ENCODE assay signal across 8 cellular contexts in genomic region chr14:24115451-24116110, GRCh38. TPM values are rescaled to one million over a fixed set of nuclear protein-coding genes. Genes with fewer than 3 reads are reported as not detected.
A peak's percentile ranks its signal among the peaks of the same experiment; 100 is the strongest.
DNase-seq lines count a peak whose midpoint lies in the region; ATAC-seq, FAIRE-seq and TF ChIP-seq lines count a peak whose summit lies in the region.

No MANE protein-coding gene starts in this region.

- CTCF ChIA-PET in PC-9 (lab: Charles Lee), result interaction anchor here (1.1 kb wide), 1 partner anchor 31 kb away, joined by 4 read pairs; the partner anchor contains the start of genes PSME2 and RNF31

- H4K20me1 ChIP-seq in PC-9 (ENCODE audit: insufficient read depth), result no peaks in the 10 kb centered on the region

- FAIRE-seq in D721Med (lab: Jason Lieb, UNC), result no peak

- H3K27me3 ChIP-seq in PC-9 (ENCODE audit: insufficient read depth, low read depth), result no peaks in the 10 kb centered on the region

- peak overlapping the region; percentile 83 for H2AFZ ChIP-seq in PC-9

- H3K4me3 Mint-ChIP-seq in osteocyte (ENCODE audit: unreplicated experiment), result peak overlapping the region; percentile 95

- H3K9me2 ChIP-seq in PC-9 (ENCODE audit: insufficient read depth), result no peaks in the 10 kb centered on the region

- H3K9me3 Mint-ChIP-seq in osteocyte (ENCODE audit: unreplicated experiment), result no peaks in the 10 kb centered on the region

- H3K4me2 ChIP-seq in PC-9, result peak overlapping the region; percentile 97

- H3K27me3 Mint-ChIP-seq in osteocyte (ENCODE audit: unreplicated experiment), result no peaks in the 10 kb centered on the region

- peak overlapping the region; percentile 99 for H3K27ac Mint-ChIP-seq in osteocyte (ENCODE audit: unreplicated experiment)

- TSS peak; percentile 74 for BruUV-seq in PC-9 (replicated peaks; lab: Mats Ljungman, UMichigan)

- H3K27ac ChIP-seq in PC-9 (no peak overlapping the region), epithelial cell of prostate (peak overlapping the region; percentile 97)

- TF ChIP-seq CTCF in PC-9 (conservative IDR thresholded peaks at IDR 0.05), result no peak
- no peak for TF ChIP-seq CTCF in osteocyte (IDR thresholded peaks at IDR 0.05)
- no peak for TF ChIP-seq CTCF in D721Med (IDR thresholded peaks at IDR 0.05; ENCODE audit: insufficient read depth, missing control alignments)

- H3K4me1 ChIP-seq in PC-9 (replicated peaks; ENCODE audit: insufficient read depth), result peaks cover 15% of the 10 kb centered on the region

- H3K79me2 ChIP-seq in PC-9 (ENCODE audit: low read depth), result peaks cover 13% of the 10 kb centered on the region

- intact Hi-C loops in PC-9 (cut with micrococcal nuclease; ENCODE audit: unreplicated experiment), result no loop called here

- POLR2A ChIA-PET in PC-9 (lab: Charles Lee; ENCODE audit: unreplicated experiment), result interaction anchor here (0.5 to 1.5 kb wide), 8 partner anchors 17 to 98 kb away, joined by 3 to 26 read pairs (median 4); partner anchors contain the start of genes CHMP4A, EMC9, IRF9 and PCK2

- H3K36me3 Mint-ChIP-seq in osteocyte (ENCODE audit: unreplicated experiment), result peaks cover 21% of the 10 kb centered on the region

- peak; percentile 16 for DNase-seq in COLO668 (lab: John Stamatoyannopoulos, UW; ENCODE audit: unreplicated experiment)
- DNase-seq in PC-9, result no peak
- no peak for DNase-seq in epithelial cell of prostate (ENCODE audit: low read depth, low spot score)
- DNase-seq in osteocyte (ENCODE audit: extremely low spot score, unreplicated experiment), result no peak
- DNase-seq in amygdala (lab: John Stamatoyannopoulos, UW), result no peak
- no peak for DNase-seq in D721Med (ENCODE audit: insufficient read length, low spot score)

- peak overlapping the region; percentile 69 for H3K4me3 ChIP-seq in PC-9

- H3K9me3 ChIP-seq in PC-9 (ENCODE audit: insufficient read depth, low read depth), result no peaks in the 10 kb centered on the region

- no peak for ATAC-seq in HG03432 (IDR thresholded peaks at IDR 0.05; ENCODE audit: unreplicated experiment)
- no peak for ATAC-seq in HG03439 (IDR thresholded peaks at IDR 0.05; ENCODE audit: unreplicated experiment)

- peaks cover 14% of the 10 kb centered on the region for H3K4me1 Mint-ChIP-seq in osteocyte (ENCODE audit: unreplicated experiment)

- peaks cover 8% of the 10 kb centered on the region; the same call in 1 of the 2 replicates for H3K36me3 ChIP-seq in PC-9 (ENCODE audit: low read depth)

- peaks cover 13% of the 10 kb centered on the region; the same call in 1 of the 2 replicates for H3F3A ChIP-seq in PC-9 (ENCODE audit: insufficient read depth, low read depth)

RNA-seq across cellular contexts. Expression of gene NRL, which starts 0.8 kb away (rescaled TPM):
- 1.2 and 2.3 TPM in 2 replicates for total RNA-seq in PC-9 (2021)
- total RNA-seq in osteocyte, result 1.2 and 1.9 TPM in 2 replicates

RNA-seq across cellular contexts. Expression of gene DCAF11, which starts 1.0 kb away (rescaled TPM):
- 52.7 and 87.6 TPM in 2 replicates for total RNA-seq in PC-9 (2021)
- total RNA-seq in osteocyte, result 50.2 and 52.8 TPM in 2 replicates

RNA-seq across cellular contexts. Expression of gene FITM1, which starts 14.9 kb away (rescaled TPM):
- 0.48 and 0.72 TPM in 2 replicates for total RNA-seq in PC-9 (2021)
- total RNA-seq in osteocyte, result 0.63 and 0.73 TPM in 2 replicates

RNA-seq across cellular contexts. Expression of gene PSME1, which starts 20.4 kb away (rescaled TPM):
- total RNA-seq in PC-9 (2021) (172 and 174 TPM in 2 replicates), osteocyte (154 and 156 TPM in 2 replicates)

RNA-seq across cellular contexts. Expression of gene PCK2, which starts 21.5 kb away (rescaled TPM):
- 77.4 and 113 TPM in 2 replicates for total RNA-seq in PC-9 (2021)
- total RNA-seq in osteocyte, result 66.0 and 75.1 TPM in 2 replicates
